In genomic region chr16:89958068-89958467, GRCh38 we compare ENCODE assay signal across 8 cellular contexts. TPM values are rescaled to one million over a fixed set of nuclear protein-coding genes. Genes with fewer than 3 reads are reported as not detected.
DNase-seq lines count a peak whose midpoint lies in the region; ATAC-seq, FAIRE-seq and TF ChIP-seq lines count a peak whose summit lies in the region.

No MANE protein-coding gene starts in this region.

- peaks cover 3% of the 10 kb centered on the region for H3K9me1 ChIP-seq in K562 (ENCODE audit: control insufficient read depth, insufficient read depth, low read length)

- no peak overlapping the region for H2AFZ ChIP-seq in K562 (ENCODE audit: low read depth, low read length)

- no peak overlapping the region for H3K4me3 ChIP-seq in HUES6 (ENCODE audit: low read depth, low read length)
- H3K4me3 ChIP-seq in K562: no peak overlapping the region
- no peak overlapping the region for H3K4me3 ChIP-seq in lung

- TF ChIP-seq POLR2A in K562 (conservative IDR thresholded peaks at IDR 0.05): no peak

- CTCF ChIA-PET in K562 (lab: Yijun Ruan, JAX; ENCODE audit: low intra/inter-chr PET ratio): no interaction called here

- H3K27ac ChIP-seq in HUES6 (ENCODE audit: low read depth, low read length) (no peak overlapping the region), K562 (ENCODE audit: extremely low read depth, low read depth, low read length) (no peak overlapping the region), lung (ENCODE audit: low read depth in 1 of 2, low read length in 1 of 2) (no peak overlapping the region)

- in situ Hi-C loops in K562 (cut with MboI): no loop called here

- no peaks in the 10 kb centered on the region for H3K27me3 ChIP-seq in HUES6 (ENCODE audit: control insufficient read depth, insufficient read depth, low read length)
- H3K27me3 ChIP-seq in K562 (ENCODE audit: control insufficient read depth in 2 of 2, insufficient read depth in 2 of 2, low read length in 2 of 2): no peaks in the 10 kb centered on the region
- no peaks in the 10 kb centered on the region for H3K27me3 ChIP-seq in lung (ENCODE audit: control insufficient read depth, insufficient read depth)

- no peak for TF ChIP-seq EP300 in K562 (IDR thresholded peaks at IDR 0.05; ENCODE audit: low read length)

- DNase-seq in D341Med (ENCODE audit: low spot score): peak; percentile 61
- DNase-seq in K562 (ENCODE audit: extremely low read depth in 1 of 4, low spot score in 3 of 4): peak; percentile 44 to 80 (median 72)
- DNase-seq in lung (ENCODE audit: low spot score): peak; percentile 50
- DNase-seq in effector CD8-positive, alpha-beta T cell (lab: John Stamatoyannopoulos, UW): no peak
- DNase-seq in NCI-H526 treated with DMSO at 0.1 percent for 48 hours (lab: John Stamatoyannopoulos, UW): no peak
- DNase-seq in NCI-H1092 (lab: John Stamatoyannopoulos, UW): no peak

- intact Hi-C loops in K562 (cut with micrococcal nuclease): no loop called here

- no peak overlapping the region for H3K4me2 ChIP-seq in K562 (ENCODE audit: insufficient read depth, low read length)

- no peak for TF ChIP-seq RAD21 in K562 (CRISPR knock-in tag; conservative IDR thresholded peaks at IDR 0.05 in 1 of 2, IDR thresholded peaks at IDR 0.05 in 1 of 2)

- TF ChIP-seq CTCF in K562 (IDR thresholded peaks at IDR 0.05 in 2 of 3, conservative IDR thresholded peaks at IDR 0.05 in 1 of 3; ENCODE audit: insufficient read depth in 2 of 3, low read depth in 1 of 3, low read length in 3 of 3): no peak
- no peak for TF ChIP-seq CTCF in lung (IDR thresholded peaks at IDR 0.05; ENCODE audit: control extremely low read depth, extremely low read depth)

- 94% methylated on average over 7 of the region's 7 CpGs for WGBS in K562 (ENCODE audit: insufficient coverage, low coverage, missing lambda C conversion rate)
- WGBS in lung, 2 donors: 92 to 96% methylated on average over 7 of the region's 7 CpGs

- ATAC-seq in K562 (peak; percentile 91), lung (ENCODE audit: insufficient read depth, low FRiP score) (peak; percentile 53), HG02623 (IDR thresholded peaks at IDR 0.05; ENCODE audit: unreplicated experiment) (no peak)

- no peaks in the 10 kb centered on the region for H3K79me2 ChIP-seq in K562 (ENCODE audit: control insufficient read depth, insufficient read depth, low read length)

- BruUV-seq in K562 (replicated peaks; lab: Mats Ljungman, UMichigan): no TSS peak

- H3K4me1 ChIP-seq in HUES6 (ENCODE audit: control insufficient read depth, insufficient read depth, low read length): 0 out of 2 replicates have a peak, but pooled peaks cover 4% of the 10 kb centered on the region
- peaks cover 0 to 29% of the 10 kb centered on the region in 2 experiments; a peak in 2 of 5 replicates for H3K4me1 ChIP-seq in K562 (replicated peaks in 1 of 2; ENCODE audit: control insufficient read depth in 2 of 2, insufficient read depth in 2 of 2, low read length in 2 of 2)
- H3K4me1 ChIP-seq in lung (ENCODE audit: control insufficient read depth in 2 of 2, insufficient read depth in 2 of 2, low read length in 2 of 2): peaks cover 0 to 2% of the 10 kb centered on the region in 2 donors

- no peaks in the 10 kb centered on the region for H3K9me3 ChIP-seq in HUES6 (ENCODE audit: control insufficient read depth, insufficient read depth, low read depth, low read length)
- no peaks in the 10 kb centered on the region for H3K9me3 ChIP-seq in K562 (replicated peaks; ENCODE audit: control insufficient read depth, insufficient read depth, low read depth, low read length)
- H3K9me3 ChIP-seq in lung (ENCODE audit: control insufficient read depth in 2 of 2, insufficient read depth in 1 of 2, low read length in 1 of 2): no peaks in the 10 kb centered on the region

- POLR2A ChIA-PET in K562 (lab: Yijun Ruan, JAX): no interaction called here

- FAIRE-seq in K562 (lab: Jason Lieb, UNC): peak; percentile 69

- H3K36me3 ChIP-seq in HUES6 (ENCODE audit: control insufficient read depth, insufficient read depth, low read length) (peaks cover 55% of the 10 kb centered on the region), K562 (ENCODE audit: control insufficient read depth, insufficient read depth, low read length) (peaks cover 62% of the 10 kb centered on the region), lung (ENCODE audit: control insufficient read depth in 2 of 2, insufficient read depth in 2 of 2, low read length in 2 of 2) (peaks cover 0 to 51% of the 10 kb centered on the region in 2 donors)

- H3K9ac ChIP-seq in HUES6 (ENCODE audit: low read length): peak overlapping the region; percentile 24
- no peak overlapping the region for H3K9ac ChIP-seq in K562 (ENCODE audit: insufficient read depth in 1 of 2, low read depth in 2 of 2, low read length in 2 of 2)

- H4K20me1 ChIP-seq in K562 (replicated peaks; ENCODE audit: control insufficient read depth, insufficient read depth, low read length): no peaks in the 10 kb centered on the region

TF ChIP-seq in K562, 482 proteins besides CTCF, POLR2A, EP300 and RAD21 (continues in another document):
- 0 out of 2 replicates have a peak, but pooled peaks have one; percentile 26 for TF ChIP-seq CHD2 (IDR thresholded peaks at IDR 0.05; ENCODE audit: low read depth, low read length)
- peak; percentile 55 for TF ChIP-seq SP2 (IDR thresholded peaks at IDR 0.05; ENCODE audit: extremely low read depth, low read depth, low read length, poor library complexity, severe bottlenecking)
- TF ChIP-seq GATAD2A (IDR thresholded peaks at IDR 0.05): no peak
- no peak for TF ChIP-seq TAF9B (IDR thresholded peaks at IDR 0.05; ENCODE audit: partially characterized antibody)
- TF ChIP-seq RAD51 (IDR thresholded peaks at IDR 0.05; ENCODE audit: borderline replicate concordance, low read depth): peak; percentile 70

RNA-seq across cellular contexts. Expression of gene DEF8, which starts 9.5 kb away (rescaled TPM):
- 71.6 and 183 TPM in 2 replicates for total RNA-seq in K562 (2011; cell fraction: chromatin; rRNA removed; ENCODE audit: low replicate concordance)
- 99.4 and 127 TPM in 2 replicates for total RNA-seq in K562 (2011; cell fraction: nucleolus; rRNA removed)
- 79.5 and 80.2 TPM in 2 replicates for total RNA-seq in K562 (2011; cell fraction: nucleoplasm; rRNA removed)
- total RNA-seq in K562 (2014; rRNA removed) (147 and 173 TPM in 2 replicates), K562 (2014; rRNA removed; fragmentation: Illumina TruSeq; extraction: Trizol) (29.4 and 33.0 TPM in 2 replicates), K562 (2015; rRNA removed; fragmentation: Illumina TruSeq; extraction: Trizol) (58.6 and 63.2 TPM in 2 replicates), K562 (2021) (71.5 and 80.6 TPM in 2 replicates), lung (10 to 100 TPM; 43.0 to 80.9 TPM)
- polyA plus RNA-seq in K562 (2011; rRNA removed) (74.0 and 87.6 TPM in 2 replicates), K562 (2014; fragmentation: Illumina TruSeq; extraction: Trizol) (42.3 and 88.3 TPM in 2 replicates), K562 (2014; fragmentation: Nextera tagmentation; extraction: Ambion mirVana) (10 to 100 TPM; 39.3 to 60.1 TPM), K562 (2014; rRNA removed) (136 and 173 TPM in 2 replicates), lung (10 to 100 TPM; 50.3 to 67.1 TPM)
- 119 and 177 TPM in 2 replicates for polyA plus RNA-seq in K562 (2011; cell fraction: cytosol; rRNA removed)
- polyA plus RNA-seq in K562 (2011; cell fraction: nucleus; rRNA removed): 132 and 207 TPM in 2 replicates
- polyA plus RNA-seq in K562 (2012): 63.5 and 81.5 TPM in 2 replicates
- 27.9 and 38.8 TPM in 2 replicates for polyA minus RNA-seq in K562 (2011; rRNA and poly(A)+ RNA removed)
- polyA minus RNA-seq in K562 (2011; cell fraction: cytosol; rRNA and poly(A)+ RNA removed): 32.6 and 34.2 TPM in 2 replicates
- 29.4 and 31.1 TPM in 2 replicates for polyA minus RNA-seq in K562 (2011; cell fraction: nucleus; rRNA and poly(A)+ RNA removed)

RNA-seq across cellular contexts. Expression of gene TUBB3, which starts 34.9 kb away (rescaled TPM):
- total RNA-seq in K562 (2011; cell fraction: chromatin; rRNA removed; ENCODE audit: low replicate concordance): 5.7 and 13.6 TPM in 2 replicates
- total RNA-seq in K562 (2011; cell fraction: nucleolus; rRNA removed): 8.2 and 8.3 TPM in 2 replicates
- 5.5 and 7.5 TPM in 2 replicates for total RNA-seq in K562 (2011; cell fraction: nucleoplasm; rRNA removed)
- 12.5 and 15.5 TPM in 2 replicates for total RNA-seq in K562 (2014; rRNA removed)
- total RNA-seq in K562 (2014; rRNA removed; fragmentation: Illumina TruSeq; extraction: Trizol): 2.1 and 3.2 TPM in 2 replicates
- 6.4 and 8.1 TPM in 2 replicates for total RNA-seq in K562 (2015; rRNA removed; fragmentation: Illumina TruSeq; extraction: Trizol)
- total RNA-seq in K562 (2021): 12.0 and 13.5 TPM in 2 replicates
- 3.2 and 10.4 TPM in 2 replicates for polyA plus RNA-seq in K562 (2011; rRNA removed)
- polyA plus RNA-seq in K562 (2011; cell fraction: cytosol; rRNA removed): 8.5 and 8.8 TPM in 2 replicates
- polyA plus RNA-seq in K562 (2011; cell fraction: nucleus; rRNA removed): 10.4 and 12.3 TPM in 2 replicates
- 7.7 and 19.6 TPM in 2 replicates for polyA plus RNA-seq in K562 (2012)
- 5.0 and 10.0 TPM in 2 replicates for polyA plus RNA-seq in K562 (2014; fragmentation: Illumina TruSeq; extraction: Trizol)
- polyA plus RNA-seq in K562 (2014; fragmentation: Nextera tagmentation; extraction: Ambion mirVana): under 1 TPM; 0.18 to 0.53 TPM
- 6.8 and 8.3 TPM in 2 replicates for polyA plus RNA-seq in K562 (2014; rRNA removed)
- polyA minus RNA-seq in K562 (2011; rRNA and poly(A)+ RNA removed): 3.5 and 4.5 TPM in 2 replicates
- 7.4 and 12.0 TPM in 2 replicates for polyA minus RNA-seq in K562 (2011; cell fraction: cytosol; rRNA and poly(A)+ RNA removed)
- polyA minus RNA-seq in K562 (2011; cell fraction: nucleus; rRNA and poly(A)+ RNA removed): 2.4 and 2.6 TPM in 2 replicates
- total RNA-seq in lung: 10 to 100 TPM in 1 of 2 donors, 1 to 10 TPM in 1; 6.3 to 15.6 TPM
- 10 to 100 TPM in 1 of 2 donors, 1 to 10 TPM in 1; 1.3 to 11.5 TPM for polyA plus RNA-seq in lung

RNA-seq across cellular contexts. Expression of gene MC1R, which starts 39.4 kb away (rescaled TPM):
- total RNA-seq in K562 (2011; cell fraction: chromatin; rRNA removed; ENCODE audit: low replicate concordance): 70.1 and 162 TPM in 2 replicates
- total RNA-seq in K562 (2011; cell fraction: nucleolus; rRNA removed): 54.5 and 55.7 TPM in 2 replicates
- total RNA-seq in K562 (2011; cell fraction: nucleoplasm; rRNA removed): 90.5 and 111 TPM in 2 replicates
- total RNA-seq in K562 (2014; rRNA removed): 3.1 and 3.3 TPM in 2 replicates
- total RNA-seq in K562 (2014; rRNA removed; fragmentation: Illumina TruSeq; extraction: Trizol): 0.67 and 0.87 TPM in 2 replicates
- total RNA-seq in K562 (2015; rRNA removed; fragmentation: Illumina TruSeq; extraction: Trizol): 2.0 and 2.1 TPM in 2 replicates
- 3.4 and 3.5 TPM in 2 replicates for total RNA-seq in K562 (2021)
- 3.5 and 4.2 TPM in 2 replicates for polyA plus RNA-seq in K562 (2011; rRNA removed)
- polyA plus RNA-seq in K562 (2011; cell fraction: cytosol; rRNA removed): 5.6 and 6.1 TPM in 2 replicates
- polyA plus RNA-seq in K562 (2011; cell fraction: nucleus; rRNA removed): 27.9 and 42.6 TPM in 2 replicates
- 3.6 and 4.6 TPM in 2 replicates for polyA plus RNA-seq in K562 (2012)
- 1.5 and 2.7 TPM in 2 replicates for polyA plus RNA-seq in K562 (2014; fragmentation: Illumina TruSeq; extraction: Trizol)
- polyA plus RNA-seq in K562 (2014; fragmentation: Nextera tagmentation; extraction: Ambion mirVana): under 1 TPM in 1 of 2 experiments, not detected in 1; 0.14 TPM
- 4.7 and 5.3 TPM in 2 replicates for polyA plus RNA-seq in K562 (2014; rRNA removed)
- 6.4 and 10.6 TPM in 2 replicates for polyA minus RNA-seq in K562 (2011; rRNA and poly(A)+ RNA removed)
- 1.6 and 2.7 TPM in 2 replicates for polyA minus RNA-seq in K562 (2011; cell fraction: cytosol; rRNA and poly(A)+ RNA removed)
- 6.1 and 6.7 TPM in 2 replicates for polyA minus RNA-seq in K562 (2011; cell fraction: nucleus; rRNA and poly(A)+ RNA removed)
- 1 to 10 TPM; 3.8 to 7.1 TPM for total RNA-seq in lung
- polyA plus RNA-seq in lung: 1 to 10 TPM; 2.9 to 3.2 TPM

Comparison
In these comparisons a context has a peak if more than half of its experiments do, and no peak if none do; other contexts are left out.
1. DNase-seq: peak in D341Med (single experiment), K562 (4 of 4) and lung (single experiment); none in effector CD8-positive, alpha-beta T cell (single experiment), NCI-H526 treated with DMSO at 0.1 percent for 48 hours (single experiment) and NCI-H1092 (single experiment).